In the genomic region with DNA sequence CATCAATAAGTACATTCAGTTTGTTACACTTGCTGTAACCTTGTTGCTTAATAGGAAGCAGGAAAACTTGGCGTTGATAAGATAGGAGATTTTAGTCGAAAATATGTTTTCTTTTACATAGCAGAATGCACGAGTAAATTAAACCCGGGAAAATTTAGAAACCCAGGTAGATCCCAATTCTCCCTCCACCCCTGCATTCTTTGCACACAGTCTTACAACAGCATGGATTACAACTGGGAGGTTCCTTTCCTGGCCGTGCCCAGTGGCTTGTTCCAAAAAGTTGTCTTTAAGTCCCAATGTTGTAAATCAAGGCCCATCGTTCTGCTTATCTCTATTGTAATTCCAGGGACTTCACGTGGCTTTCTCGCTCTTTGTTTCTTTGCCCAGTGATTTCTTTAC, we compare ENCODE assay signal across 8 cellular contexts. TPM values are rescaled to one million over a fixed set of nuclear protein-coding genes. Genes with fewer than 3 reads are reported as not detected.
DNase-seq lines count a peak whose midpoint lies in the region; ATAC-seq and TF ChIP-seq lines count a peak whose summit lies in the region.

No MANE protein-coding gene starts in this region.

- peaks cover 6% of the 10 kb centered on the region for H3K36me3 Mint-ChIP-seq in activated T-cell treated with anti-CD3 and anti-CD28 coated beads, Interleukin-2, amount 50 U/mL, for 24 hours (ENCODE audit: low read depth)

- no peaks in the 10 kb centered on the region for H3K27me3 Mint-ChIP-seq in activated T-cell treated with anti-CD3 and anti-CD28 coated beads, Interleukin-2, amount 50 U/mL, for 24 hours

- ATAC-seq in thoracic aorta (ENCODE audit: insufficient number of reproducible peaks, low FRiP score, low read depth) (no peak), GM18858 (IDR thresholded peaks at IDR 0.05; ENCODE audit: unreplicated experiment) (no peak), HG02970 (IDR thresholded peaks at IDR 0.05; ENCODE audit: low FRiP score, unreplicated experiment) (no peak), GM21447 (IDR thresholded peaks at IDR 0.05; ENCODE audit: unreplicated experiment) (no peak)

- H3K4me1 Mint-ChIP-seq in activated T-cell treated with anti-CD3 and anti-CD28 coated beads, Interleukin-2, amount 50 U/mL, for 24 hours (ENCODE audit: low read depth) = peaks cover 31% of the 10 kb centered on the region

- H3K27me3 ChIP-seq in layer of hippocampus (ENCODE audit: control insufficient read depth, insufficient read depth, low read length) (no peaks in the 10 kb centered on the region), thoracic aorta (replicated peaks; ENCODE audit: insufficient read depth) (no peaks in the 10 kb centered on the region)

- H3K9me3 ChIP-seq in thoracic aorta = no peaks in the 10 kb centered on the region

- H3K36me3 ChIP-seq in thoracic aorta = no peaks in the 10 kb centered on the region

- no peak for DNase-seq in activated T-cell treated with anti-CD3 and anti-CD28 coated beads, Interleukin-2, amount 50 U/mL, for 24 hours
- DNase-seq in activated T-cell treated with anti-CD3 and anti-CD28 coated beads, Interleukin-2, amount 50 U/mL, for 1 hour = no peak
- DNase-seq in thoracic aorta (ENCODE audit: low spot score) = no peak

- peak overlapping the region; percentile 89 for H3K27ac Mint-ChIP-seq in activated T-cell treated with anti-CD3 and anti-CD28 coated beads, Interleukin-2, amount 50 U/mL, for 24 hours

- H3K27ac ChIP-seq in angular gyrus (ENCODE audit: low read depth, low read length) = peak overlapping the region; percentile 83
- peak overlapping the region; percentile 89 for H3K27ac ChIP-seq in layer of hippocampus (ENCODE audit: low read depth, low read length)
- H3K27ac ChIP-seq in thoracic aorta = peak overlapping the region; percentile 72 to 73

- no peaks in the 10 kb centered on the region for H3K9me3 Mint-ChIP-seq in activated T-cell treated with anti-CD3 and anti-CD28 coated beads, Interleukin-2, amount 50 U/mL, for 24 hours

- peaks cover 9 to 20% of the 10 kb centered on the region in 2 donors for H3K4me1 ChIP-seq in thoracic aorta (ENCODE audit: control insufficient read depth in 1 of 2, low read depth in 2 of 2)

- TF ChIP-seq CTCF in thoracic aorta (IDR thresholded peaks at IDR 0.05) = no peak

- H3K4me3 ChIP-seq in thoracic aorta = peak overlapping the region; percentile 76

- peak overlapping the region; percentile 83 for H3K4me3 Mint-ChIP-seq in activated T-cell treated with anti-CD3 and anti-CD28 coated beads, Interleukin-2, amount 50 U/mL, for 24 hours

RNA-seq across cellular contexts. Expression of gene DPY19L1, which starts 1.1 kb away (rescaled TPM):
- 10 to 100 TPM; 13.9 to 32.5 TPM for total RNA-seq in thoracic aorta
